In the genomic region with DNA sequence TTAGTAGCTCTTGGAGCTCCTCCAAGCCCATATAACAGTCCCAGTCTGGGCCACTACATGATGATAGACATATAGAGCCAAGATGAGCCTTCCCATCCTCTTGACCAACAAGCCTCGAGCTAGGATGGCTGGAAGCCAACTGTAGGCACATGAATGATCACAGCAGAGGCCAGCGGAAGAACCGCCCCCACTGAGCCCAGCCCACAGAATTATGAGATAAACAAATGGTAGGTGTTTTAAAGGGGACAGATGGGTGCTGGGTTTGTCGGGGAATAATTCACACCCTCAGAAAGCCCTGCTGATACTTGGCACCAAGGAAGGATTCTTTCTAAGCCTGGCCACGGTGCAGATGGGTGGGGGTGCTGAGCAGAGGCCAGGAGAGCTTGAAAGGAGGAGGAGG, we compare ENCODE assay signal across 3 cellular contexts.
TF ChIP-seq lines count a peak whose summit lies in the region.
"Not testable (repeated sequence)": the region's sequence is repeated elsewhere in the genome, so short reads cannot be mapped to it uniquely, and the experiment has no call there.

No MANE protein-coding gene starts in this region.

TF ChIP-seq in GM23338, 12 proteins besides CTCF, POLR2A, EP300 and RAD21:
- TF ChIP-seq ZNF331 (CRISPR knock-in tag; IDR thresholded peaks at IDR 0.05; ENCODE audit: low read depth): peak; percentile 91

TF ChIP-seq in HEK293, 187 proteins besides CTCF, POLR2A, EP300 and RAD21:
- peak; percentile 69 for TF ChIP-seq EGR2 (tag by site-specific recombination; IDR thresholded peaks at IDR 0.05; ENCODE audit: low read depth)
TF ChIP-seq in HEK293: peak in this region for 1; not testable (repeated sequence) for 186.

TF ChIP-seq in K562, 482 proteins besides CTCF, POLR2A, EP300 and RAD21 (continued from another document):
- TF ChIP-seq L3MBTL2 (IDR thresholded peaks at IDR 0.05): peak; percentile 57; the same call in 1 of the 2 replicates
- TF ChIP-seq, protein P1, sequence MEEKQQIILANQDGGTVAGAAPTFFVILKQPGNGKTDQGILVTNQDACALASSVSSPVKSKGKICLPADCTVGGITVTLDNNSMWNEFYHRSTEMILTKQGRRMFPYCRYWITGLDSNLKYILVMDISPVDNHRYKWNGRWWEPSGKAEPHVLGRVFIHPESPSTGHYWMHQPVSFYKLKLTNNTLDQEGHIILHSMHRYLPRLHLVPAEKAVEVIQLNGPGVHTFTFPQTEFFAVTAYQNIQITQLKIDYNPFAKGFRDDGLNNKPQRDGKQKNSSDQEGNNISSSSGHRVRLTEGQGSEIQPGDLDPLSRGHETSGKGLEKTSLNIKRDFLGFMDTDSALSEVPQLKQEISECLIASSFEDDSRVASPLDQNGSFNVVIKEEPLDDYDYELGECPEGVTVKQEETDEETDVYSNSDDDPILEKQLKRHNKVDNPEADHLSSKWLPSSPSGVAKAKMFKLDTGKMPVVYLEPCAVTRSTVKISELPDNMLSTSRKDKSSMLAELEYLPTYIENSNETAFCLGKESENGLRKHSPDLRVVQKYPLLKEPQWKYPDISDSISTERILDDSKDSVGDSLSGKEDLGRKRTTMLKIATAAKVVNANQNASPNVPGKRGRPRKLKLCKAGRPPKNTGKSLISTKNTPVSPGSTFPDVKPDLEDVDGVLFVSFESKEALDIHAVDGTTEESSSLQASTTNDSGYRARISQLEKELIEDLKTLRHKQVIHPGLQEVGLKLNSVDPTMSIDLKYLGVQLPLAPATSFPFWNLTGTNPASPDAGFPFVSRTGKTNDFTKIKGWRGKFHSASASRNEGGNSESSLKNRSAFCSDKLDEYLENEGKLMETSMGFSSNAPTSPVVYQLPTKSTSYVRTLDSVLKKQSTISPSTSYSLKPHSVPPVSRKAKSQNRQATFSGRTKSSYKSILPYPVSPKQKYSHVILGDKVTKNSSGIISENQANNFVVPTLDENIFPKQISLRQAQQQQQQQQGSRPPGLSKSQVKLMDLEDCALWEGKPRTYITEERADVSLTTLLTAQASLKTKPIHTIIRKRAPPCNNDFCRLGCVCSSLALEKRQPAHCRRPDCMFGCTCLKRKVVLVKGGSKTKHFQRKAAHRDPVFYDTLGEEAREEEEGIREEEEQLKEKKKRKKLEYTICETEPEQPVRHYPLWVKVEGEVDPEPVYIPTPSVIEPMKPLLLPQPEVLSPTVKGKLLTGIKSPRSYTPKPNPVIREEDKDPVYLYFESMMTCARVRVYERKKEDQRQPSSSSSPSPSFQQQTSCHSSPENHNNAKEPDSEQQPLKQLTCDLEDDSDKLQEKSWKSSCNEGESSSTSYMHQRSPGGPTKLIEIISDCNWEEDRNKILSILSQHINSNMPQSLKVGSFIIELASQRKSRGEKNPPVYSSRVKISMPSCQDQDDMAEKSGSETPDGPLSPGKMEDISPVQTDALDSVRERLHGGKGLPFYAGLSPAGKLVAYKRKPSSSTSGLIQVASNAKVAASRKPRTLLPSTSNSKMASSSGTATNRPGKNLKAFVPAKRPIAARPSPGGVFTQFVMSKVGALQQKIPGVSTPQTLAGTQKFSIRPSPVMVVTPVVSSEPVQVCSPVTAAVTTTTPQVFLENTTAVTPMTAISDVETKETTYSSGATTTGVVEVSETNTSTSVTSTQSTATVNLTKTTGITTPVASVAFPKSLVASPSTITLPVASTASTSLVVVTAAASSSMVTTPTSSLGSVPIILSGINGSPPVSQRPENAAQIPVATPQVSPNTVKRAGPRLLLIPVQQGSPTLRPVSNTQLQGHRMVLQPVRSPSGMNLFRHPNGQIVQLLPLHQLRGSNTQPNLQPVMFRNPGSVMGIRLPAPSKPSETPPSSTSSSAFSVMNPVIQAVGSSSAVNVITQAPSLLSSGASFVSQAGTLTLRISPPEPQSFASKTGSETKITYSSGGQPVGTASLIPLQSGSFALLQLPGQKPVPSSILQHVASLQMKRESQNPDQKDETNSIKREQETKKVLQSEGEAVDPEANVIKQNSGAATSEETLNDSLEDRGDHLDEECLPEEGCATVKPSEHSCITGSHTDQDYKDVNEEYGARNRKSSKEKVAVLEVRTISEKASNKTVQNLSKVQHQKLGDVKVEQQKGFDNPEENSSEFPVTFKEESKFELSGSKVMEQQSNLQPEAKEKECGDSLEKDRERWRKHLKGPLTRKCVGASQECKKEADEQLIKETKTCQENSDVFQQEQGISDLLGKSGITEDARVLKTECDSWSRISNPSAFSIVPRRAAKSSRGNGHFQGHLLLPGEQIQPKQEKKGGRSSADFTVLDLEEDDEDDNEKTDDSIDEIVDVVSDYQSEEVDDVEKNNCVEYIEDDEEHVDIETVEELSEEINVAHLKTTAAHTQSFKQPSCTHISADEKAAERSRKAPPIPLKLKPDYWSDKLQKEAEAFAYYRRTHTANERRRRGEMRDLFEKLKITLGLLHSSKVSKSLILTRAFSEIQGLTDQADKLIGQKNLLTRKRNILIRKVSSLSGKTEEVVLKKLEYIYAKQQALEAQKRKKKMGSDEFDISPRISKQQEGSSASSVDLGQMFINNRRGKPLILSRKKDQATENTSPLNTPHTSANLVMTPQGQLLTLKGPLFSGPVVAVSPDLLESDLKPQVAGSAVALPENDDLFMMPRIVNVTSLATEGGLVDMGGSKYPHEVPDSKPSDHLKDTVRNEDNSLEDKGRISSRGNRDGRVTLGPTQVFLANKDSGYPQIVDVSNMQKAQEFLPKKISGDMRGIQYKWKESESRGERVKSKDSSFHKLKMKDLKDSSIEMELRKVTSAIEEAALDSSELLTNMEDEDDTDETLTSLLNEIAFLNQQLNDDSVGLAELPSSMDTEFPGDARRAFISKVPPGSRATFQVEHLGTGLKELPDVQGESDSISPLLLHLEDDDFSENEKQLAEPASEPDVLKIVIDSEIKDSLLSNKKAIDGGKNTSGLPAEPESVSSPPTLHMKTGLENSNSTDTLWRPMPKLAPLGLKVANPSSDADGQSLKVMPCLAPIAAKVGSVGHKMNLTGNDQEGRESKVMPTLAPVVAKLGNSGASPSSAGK (IDR thresholded peaks at IDR 0.05): 0 out of 2 replicates have a peak, but pooled peaks have one; percentile 24
- TF ChIP-seq, protein P2, sequence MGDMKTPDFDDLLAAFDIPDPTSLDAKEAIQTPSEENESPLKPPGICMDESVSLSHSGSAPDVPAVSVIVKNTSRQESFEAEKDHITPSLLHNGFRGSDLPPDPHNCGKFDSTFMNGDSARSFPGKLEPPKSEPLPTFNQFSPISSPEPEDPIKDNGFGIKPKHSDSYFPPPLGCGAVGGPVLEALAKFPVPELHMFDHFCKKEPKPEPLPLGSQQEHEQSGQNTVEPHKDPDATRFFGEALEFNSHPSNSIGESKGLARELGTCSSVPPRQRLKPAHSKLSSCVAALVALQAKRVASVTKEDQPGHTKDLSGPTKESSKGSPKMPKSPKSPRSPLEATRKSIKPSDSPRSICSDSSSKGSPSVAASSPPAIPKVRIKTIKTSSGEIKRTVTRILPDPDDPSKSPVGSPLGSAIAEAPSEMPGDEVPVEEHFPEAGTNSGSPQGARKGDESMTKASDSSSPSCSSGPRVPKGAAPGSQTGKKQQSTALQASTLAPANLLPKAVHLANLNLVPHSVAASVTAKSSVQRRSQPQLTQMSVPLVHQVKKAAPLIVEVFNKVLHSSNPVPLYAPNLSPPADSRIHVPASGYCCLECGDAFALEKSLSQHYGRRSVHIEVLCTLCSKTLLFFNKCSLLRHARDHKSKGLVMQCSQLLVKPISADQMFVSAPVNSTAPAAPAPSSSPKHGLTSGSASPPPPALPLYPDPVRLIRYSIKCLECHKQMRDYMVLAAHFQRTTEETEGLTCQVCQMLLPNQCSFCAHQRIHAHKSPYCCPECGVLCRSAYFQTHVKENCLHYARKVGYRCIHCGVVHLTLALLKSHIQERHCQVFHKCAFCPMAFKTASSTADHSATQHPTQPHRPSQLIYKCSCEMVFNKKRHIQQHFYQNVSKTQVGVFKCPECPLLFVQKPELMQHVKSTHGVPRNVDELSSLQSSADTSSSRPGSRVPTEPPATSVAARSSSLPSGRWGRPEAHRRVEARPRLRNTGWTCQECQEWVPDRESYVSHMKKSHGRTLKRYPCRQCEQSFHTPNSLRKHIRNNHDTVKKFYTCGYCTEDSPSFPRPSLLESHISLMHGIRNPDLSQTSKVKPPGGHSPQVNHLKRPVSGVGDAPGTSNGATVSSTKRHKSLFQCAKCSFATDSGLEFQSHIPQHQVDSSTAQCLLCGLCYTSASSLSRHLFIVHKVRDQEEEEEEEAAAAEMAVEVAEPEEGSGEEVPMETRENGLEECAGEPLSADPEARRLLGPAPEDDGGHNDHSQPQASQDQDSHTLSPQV (IDR thresholded peaks at IDR 0.05): 0 out of 2 replicates have a peak, but pooled peaks have one; percentile 18
- peak; percentile 42 for TF ChIP-seq MEIS2 (IDR thresholded peaks at IDR 0.05; ENCODE audit: partially characterized antibody)
- peak; percentile 66 for TF ChIP-seq EGR1 (conservative IDR thresholded peaks at IDR 0.05)
- TF ChIP-seq, protein P3, sequence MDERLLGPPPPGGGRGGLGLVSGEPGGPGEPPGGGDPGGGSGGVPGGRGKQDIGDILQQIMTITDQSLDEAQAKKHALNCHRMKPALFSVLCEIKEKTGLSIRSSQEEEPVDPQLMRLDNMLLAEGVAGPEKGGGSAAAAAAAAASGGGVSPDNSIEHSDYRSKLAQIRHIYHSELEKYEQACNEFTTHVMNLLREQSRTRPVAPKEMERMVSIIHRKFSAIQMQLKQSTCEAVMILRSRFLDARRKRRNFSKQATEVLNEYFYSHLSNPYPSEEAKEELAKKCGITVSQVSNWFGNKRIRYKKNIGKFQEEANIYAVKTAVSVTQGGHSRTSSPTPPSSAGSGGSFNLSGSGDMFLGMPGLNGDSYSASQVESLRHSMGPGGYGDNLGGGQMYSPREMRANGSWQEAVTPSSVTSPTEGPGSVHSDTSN (CRISPR knock-in tag; IDR thresholded peaks at IDR 0.05; ENCODE audit: low read depth): not testable (repeated sequence)
- TF ChIP-seq, protein P3 (tag; conservative IDR thresholded peaks at IDR 0.05; ENCODE audit: low read depth): peak; percentile 64
TF ChIP-seq in K562: peak in this region for 7; not testable (repeated sequence) for 475.
